16 cellular contexts compared by ENCODE assay signal in the genomic region with DNA sequence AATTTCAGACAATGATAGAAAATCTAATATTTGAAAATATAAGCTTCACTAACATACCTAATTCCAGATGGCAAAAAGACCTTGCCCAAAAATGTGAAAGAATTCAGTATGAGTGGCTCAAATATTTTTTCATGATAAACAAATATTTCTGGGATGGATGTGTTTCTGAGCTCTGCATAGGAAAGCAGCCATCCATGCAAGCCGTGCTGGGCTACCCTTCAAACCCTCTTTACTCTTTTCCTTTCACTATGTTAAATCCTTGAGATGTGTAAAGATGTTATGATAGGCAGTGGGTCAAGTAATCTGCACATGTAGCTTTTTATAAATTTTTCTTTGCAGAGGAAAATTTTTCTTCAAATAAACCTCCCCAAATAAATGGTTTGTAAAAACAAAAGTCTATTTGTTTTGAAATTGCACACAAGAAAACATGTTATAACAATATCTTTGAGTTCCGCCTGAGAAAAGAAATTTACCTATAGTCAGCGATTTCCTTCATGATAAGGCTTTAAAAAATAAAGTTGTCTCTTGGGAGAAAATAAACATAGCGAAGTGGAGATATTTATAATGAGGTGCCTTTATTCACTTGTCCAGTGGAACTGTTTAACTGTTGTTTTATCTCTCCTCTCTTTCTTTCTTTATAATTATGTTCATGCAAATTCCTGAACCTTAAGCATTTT.
"Had no signal": no experiment of that assay in that cellular context is flagged by ENCODE, and none has a peak within 500 bp of the region (broad histone marks: within the 10 kb centered on the region; RNA-seq: fewer than 3 reads in every experiment).

No MANE protein-coding gene starts in this region.

- ATAC-seq: activated T-cell treated with anti-CD3 and anti-CD28 coated beads, Interleukin-2, amount 50 U/mL, for 72 hours; foreskin keratinocyte; heart left ventricle; left lung had no signal

- H3K27ac ChIP-seq: foreskin keratinocyte, heart left ventricle, left lung, right atrium auricular region, suprapubic skin had no signal

- H3K4me1 ChIP-seq: foreskin keratinocyte, prostate gland had no signal

- H3K4me3 ChIP-seq: heart left ventricle, left lung, prostate gland, right atrium auricular region, suprapubic skin had no signal

- H3K27me3 ChIP-seq: right atrium auricular region had no signal

- H3K36me3 ChIP-seq: heart left ventricle, left lung, prostate gland, right atrium auricular region, suprapubic skin had no signal

- H3K9me3 ChIP-seq: heart left ventricle, left lung, prostate gland, right atrium auricular region, suprapubic skin had no signal

- DNase-seq: activated CD4-positive, alpha-beta T cell treated with anti-CD3 and anti-CD28 coated beads, Interleukin-2, amount 50 U/mL, for 4 hours; activated effector memory CD4-positive, alpha-beta T cell treated with anti-CD3 and anti-CD28 coated beads, Interleukin-2, amount 50 U/mL, for 16 hours; activated naive CD4-positive, alpha-beta T cell treated with anti-CD3 and anti-CD28 coated beads, Interleukin-2, amount 50 U/mL, for 16 hours; activated T-cell treated with anti-CD3 and anti-CD28 coated beads, Interleukin-2, amount 50 U/mL, for 72 hours; cerebellar nuclear complex; cortex of kidney; effector CD8-positive, alpha-beta T cell; foreskin keratinocyte; left lung; mammary epithelial cell; nephron progenitor cell; occipital lobe had no signal
